Comparison of ENCODE assay signal across 8 cellular contexts in the genomic region with DNA sequence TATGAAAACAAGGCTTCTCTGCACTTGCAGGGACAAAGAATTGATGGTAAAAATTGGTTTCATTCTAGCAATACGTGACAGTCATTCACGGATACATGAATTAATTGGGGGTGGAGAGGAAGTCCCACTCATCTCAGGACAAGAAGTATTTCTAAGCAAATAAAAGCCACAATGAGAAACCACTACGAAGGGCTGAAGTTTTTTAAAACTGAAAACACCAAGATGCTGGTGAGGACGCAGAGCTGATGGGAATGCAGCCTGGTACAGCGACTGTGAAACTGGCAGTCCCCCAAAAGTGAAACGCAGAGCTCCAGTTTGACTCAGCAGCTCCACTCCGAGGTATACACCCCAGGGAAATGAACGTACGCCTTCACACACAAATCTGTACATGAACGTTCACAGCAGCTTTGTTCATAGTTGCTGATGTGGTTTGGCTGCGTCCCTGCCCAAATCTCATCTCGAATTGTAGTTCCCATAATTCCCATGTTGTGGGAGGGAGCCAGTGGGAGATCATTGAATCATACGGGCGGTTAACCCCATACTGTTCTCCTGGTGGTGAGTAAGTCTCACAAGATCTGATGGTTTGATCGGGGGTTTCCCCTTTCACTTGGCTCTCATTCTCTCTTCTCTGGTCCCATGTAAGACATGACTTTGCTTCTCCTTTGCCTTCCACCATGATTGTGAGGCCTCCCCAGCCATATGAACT.
DNase-seq lines count a peak whose midpoint lies in the region; FAIRE-seq and TF ChIP-seq lines count a peak whose summit lies in the region.

No MANE protein-coding gene starts in this region.

- no peaks in the 10 kb centered on the region for H3K36me3 ChIP-seq in left ventricle myocardium inferior

- H3K27ac ChIP-seq in left ventricle myocardium inferior (replicated peaks) = no peak overlapping the region

- peaks cover 9% of the 10 kb centered on the region for H3K4me1 ChIP-seq in left ventricle myocardium inferior

- intact Hi-C loops in left ventricle myocardium inferior (cut with micrococcal nuclease) = no loop called here

- peak; percentile 91 for FAIRE-seq in GM12892 (lab: Jason Lieb, UNC)

- DNase-seq in GM12892 (ENCODE audit: insufficient read length) (peak; percentile 55), HCEC 1CT (peak; percentile 82), NCI-H1694 treated with DMSO at 0.1 percent for 48 hours (lab: John Stamatoyannopoulos, UW) (peak; percentile 76), left ventricle myocardium inferior (no peak), NCI-H1436 treated with DMSO at 0.1 percent for 48 hours (lab: John Stamatoyannopoulos, UW) (no peak), SKM-1 treated with dmso at 0.1 percent for 144 hours (lab: John Stamatoyannopoulos, UW; ENCODE audit: unreplicated experiment) (no peak)
- DNase-seq in activated gamma-delta T cell treated with anti-CD3 and anti-CD28 coated beads, Interleukin-2, amount 50 U/mL, for 16 hours (ENCODE audit: low read depth) = peak; percentile 35
- DNase-seq in stimulated activated CD4-positive, alpha-beta T cell treated with anti-CD3 and anti-CD28 coated beads, Interleukin-2, amount 100 ng/mL, for 48 hours = peak; percentile 70 to 73

- no peak for TF ChIP-seq CTCF in left ventricle myocardium inferior (IDR thresholded peaks at IDR 0.05; ENCODE audit: borderline replicate concordance)

- no peaks in the 10 kb centered on the region for H3K9me3 ChIP-seq in left ventricle myocardium inferior (replicated peaks)

- peaks cover 7% of the 10 kb centered on the region for H3K27me3 ChIP-seq in left ventricle myocardium inferior (ENCODE audit: low read depth)

- TF ChIP-seq POLR2A in GM12892 (IDR thresholded peaks at IDR 0.05; ENCODE audit: low read depth, low read length) = peak; percentile 59

- peak overlapping the region; percentile 30 for H3K4me3 ChIP-seq in left ventricle myocardium inferior

Comparison
In these comparisons a context has a peak if more than half of its experiments do, and no peak if none do; other contexts are left out.
1. DNase-seq: peak in GM12892 (single experiment), HCEC 1CT (single experiment), NCI-H1694 treated with DMSO at 0.1 percent for 48 hours (single experiment), activated gamma-delta T cell treated with anti-CD3 and anti-CD28 coated beads, Interleukin-2, amount 50 U/mL, for 16 hours (single experiment) and stimulated activated CD4-positive, alpha-beta T cell treated with anti-CD3 and anti-CD28 coated beads, Interleukin-2, amount 100 ng/mL, for 48 hours (2 of 2); none in left ventricle myocardium inferior (single experiment), NCI-H1436 treated with DMSO at 0.1 percent for 48 hours (single experiment) and SKM-1 treated with dmso at 0.1 percent for 144 hours (single experiment).